In genomic region chr6:7671581-7671980, GRCh38 we compare ENCODE assay signal across 21 cellular contexts. TPM values are rescaled to one million over a fixed set of nuclear protein-coding genes. Genes with fewer than 3 reads are reported as not detected.
DNase-seq lines count a peak whose midpoint lies in the region; FAIRE-seq and TF ChIP-seq lines count a peak whose summit lies in the region.
"Had no signal": no experiment of that assay in that cellular context is flagged by ENCODE, and none has a peak within 500 bp of the region (broad histone marks: within the 10 kb centered on the region; RNA-seq: fewer than 3 reads in every experiment).

No MANE protein-coding gene starts in this region.

- H3K36me3 Mint-ChIP-seq in HFFc6 (ENCODE audit: low read depth) (no peaks in the 10 kb centered on the region), nephron (ENCODE audit: low read depth) (no peaks in the 10 kb centered on the region), neural progenitor cell (no peaks in the 10 kb centered on the region)

- no TSS peak for BruUV-seq in endothelial cell of umbilical vein (replicated peaks; lab: Mats Ljungman, UMichigan)

- H3K27me3 ChIP-seq in ACC112 (ENCODE audit: insufficient read depth, low read length): no peaks in the 10 kb centered on the region
- peaks cover 10 to 20% of the 10 kb centered on the region in 2 experiments for H3K27me3 ChIP-seq in endothelial cell of umbilical vein (ENCODE audit: control insufficient read depth in 2 of 2, insufficient read depth in 2 of 2, low read length in 2 of 2)
- peaks cover 5% of the 10 kb centered on the region for H3K27me3 ChIP-seq in neural progenitor cell
- peaks cover 0 to 33% (median 8%) of the 10 kb centered on the region in 45 donors for H3K27me3 ChIP-seq in dorsolateral prefrontal cortex
- H3K27me3 ChIP-seq: breast epithelium, MG63, uterus had no signal

- H3K27me3 Mint-ChIP-seq in HFFc6 (ENCODE audit: insufficient read depth) (peaks cover 4% of the 10 kb centered on the region), nephron (ENCODE audit: low read depth) (peaks cover 5% of the 10 kb centered on the region), neural progenitor cell (ENCODE audit: insufficient read depth, low read depth) (peaks cover 2% of the 10 kb centered on the region)

- H3K27ac ChIP-seq in ACC112 (ENCODE audit: low read depth, low read length) (peak overlapping the region; percentile 93), endothelial cell of umbilical vein (ENCODE audit: insufficient read depth, low read depth, low read length) (no peak overlapping the region), neural progenitor cell (no peak overlapping the region), dorsolateral prefrontal cortex (no peak overlapping the region)
- H3K27ac ChIP-seq: psoas muscle, uterus had no signal

- no peaks in the 10 kb centered on the region for H3K9me1 ChIP-seq in endothelial cell of umbilical vein (replicated peaks; ENCODE audit: control insufficient read depth, extremely low read depth, insufficient read depth, low read length)

- H3K4me2 ChIP-seq in endothelial cell of umbilical vein (ENCODE audit: insufficient read depth, low read length) (no peak overlapping the region), neural progenitor cell (no peak overlapping the region)

- TF ChIP-seq CTCF in HFFc6 (IDR thresholded peaks at IDR 0.05) (no peak), endothelial cell of umbilical vein (IDR thresholded peaks at IDR 0.05; ENCODE audit: extremely low read depth in 1 of 2, insufficient read depth in 1 of 2, low read depth in 1 of 2, low read length in 2 of 2) (no peak), nephron (IDR thresholded peaks at IDR 0.05; ENCODE audit: unreplicated experiment in 3 of 3) (no peak), neural progenitor cell (IDR thresholded peaks at IDR 0.05) (no peak), dorsolateral prefrontal cortex (IDR thresholded peaks at IDR 0.05 in 54 of 56, conservative IDR thresholded peaks at IDR 0.05 in 2 of 56; ENCODE audit: low read depth in 1 of 56, partially characterized antibody in 56 of 56) (no peak)

- H3K4me1 Mint-ChIP-seq in HFFc6 (ENCODE audit: low read depth) (peaks cover 33% of the 10 kb centered on the region), nephron (peaks cover 36% of the 10 kb centered on the region), neural progenitor cell (peaks cover 6% of the 10 kb centered on the region)
- H3K4me1 Mint-ChIP-seq: activated CD4-positive, alpha-beta T cell treated with anti-CD3 and anti-CD28 coated beads, Interleukin-2, amount 10 ng/mL, durations not matched to agents 7 days and 5 days; activated naive CD8-positive, alpha-beta T cell treated with anti-CD3 and anti-CD28 coated beads, Interleukin-2, amount 50 U/mL, for 24 hours; T-helper 17 cell had no signal

- H3K9me3 Mint-ChIP-seq in HFFc6 (no peaks in the 10 kb centered on the region), nephron (no peaks in the 10 kb centered on the region), neural progenitor cell (no peaks in the 10 kb centered on the region)
- H3K9me3 Mint-ChIP-seq: activated CD4-positive, alpha-beta T cell treated with anti-CD3 and anti-CD28 coated beads, Interleukin-2, amount 10 ng/mL, durations not matched to agents 7 days and 5 days; activated naive CD8-positive, alpha-beta T cell treated with anti-CD3 and anti-CD28 coated beads, Interleukin-2, amount 50 U/mL, for 24 hours; dendritic cell treated with granulocyte-macrophage colony-stimulating factor and Interleukin-4, amounts not matched to agents 40 ng/mL and 50 ng/mL, for 4 days; nephron progenitor cell had no signal

- peak; percentile 33 for FAIRE-seq in endothelial cell of umbilical vein (lab: Jason Lieb, UNC)

- dilution Hi-C loops in endothelial cell of umbilical vein (cut with MboI; ENCODE audit: extremely low pct_ligation_motif_present, low sequenced_read_pairs): no loop called here

- H3K79me2 ChIP-seq in ACC112 (ENCODE audit: control insufficient read depth, insufficient read depth, low read length, unreplicated experiment): no peaks in the 10 kb centered on the region
- H3K79me2 ChIP-seq in endothelial cell of umbilical vein (ENCODE audit: control insufficient read depth, insufficient read depth, low read length): no peaks in the 10 kb centered on the region
- H3K79me2 ChIP-seq in neural progenitor cell (ENCODE audit: low read depth): no peaks in the 10 kb centered on the region

- H3K4me3 Mint-ChIP-seq in HFFc6 (no peak overlapping the region), nephron (no peak overlapping the region), neural progenitor cell (no peak overlapping the region)
- H3K4me3 Mint-ChIP-seq: activated CD4-positive, alpha-beta T cell treated with anti-CD3 and anti-CD28 coated beads, Interleukin-2, amount 10 ng/mL, durations not matched to agents 7 days and 5 days; activated naive CD8-positive, alpha-beta T cell treated with anti-CD3 and anti-CD28 coated beads, Interleukin-2, amount 50 U/mL, for 24 hours; dendritic cell treated with granulocyte-macrophage colony-stimulating factor and Interleukin-4, amounts not matched to agents 40 ng/mL and 50 ng/mL, for 4 days; nephron progenitor cell; T-helper 17 cell had no signal

- CTCF ChIA-PET in endothelial cell of umbilical vein (lab: Charles Lee): interaction anchor here (0.5 to 1.1 kb wide), 3 partner anchors 41 to 396 kb away, joined by 3 to 4 read pairs (median 3); no protein-coding TSS in a partner anchor

- no peaks in the 10 kb centered on the region for H3K9me3 ChIP-seq in endothelial cell of umbilical vein (replicated peaks; ENCODE audit: control insufficient read depth, insufficient read depth, low read length)
- H3K9me3 ChIP-seq in neural progenitor cell (ENCODE audit: low read depth): no peaks in the 10 kb centered on the region
- H3K9me3 ChIP-seq: breast epithelium, MG63, psoas muscle, uterus had no signal

- no peak for TF ChIP-seq POLR2A in endothelial cell of umbilical vein (IDR thresholded peaks at IDR 0.05; ENCODE audit: low read depth, low read length)

- peak overlapping the region; percentile 60; the same call in 1 of the 2 replicates for H3K27ac Mint-ChIP-seq in HFFc6
- peak overlapping the region; percentile 1 to 82 (median 74) for H3K27ac Mint-ChIP-seq in nephron
- H3K27ac Mint-ChIP-seq in neural progenitor cell: no peak overlapping the region
- H3K27ac Mint-ChIP-seq: activated CD4-positive, alpha-beta T cell treated with anti-CD3 and anti-CD28 coated beads, Interleukin-2, amount 10 ng/mL, durations not matched to agents 7 days and 5 days; activated naive CD8-positive, alpha-beta T cell treated with anti-CD3 and anti-CD28 coated beads, Interleukin-2, amount 50 U/mL, for 24 hours; dendritic cell treated with granulocyte-macrophage colony-stimulating factor and Interleukin-4, amounts not matched to agents 40 ng/mL and 50 ng/mL, for 4 days; nephron progenitor cell; T-helper 17 cell had no signal

- intact Hi-C loops in endothelial cell of umbilical vein (cut with micrococcal nuclease) (no loop called here), dorsolateral prefrontal cortex (cut with DNase I) (no loop called here)

- DNase-seq in HFFc6 (no peak), endothelial cell of umbilical vein (ENCODE audit: low read depth, low spot score) (no peak), neural progenitor cell (ENCODE audit: low spot score) (no peak), NCI-H1092 (lab: John Stamatoyannopoulos, UW) (no peak), dorsolateral prefrontal cortex (no peak)
- DNase-seq in stimulated activated CD4-positive, alpha-beta T cell treated with anti-CD3 and anti-CD28 coated beads, Interleukin-4, amount 100 ng/mL, for 1 hour: no peak
- DNase-seq: activated CD4-positive, alpha-beta T cell treated with anti-CD3 and anti-CD28 coated beads, Interleukin-2, amount 10 ng/mL, durations not matched to agents 7 days and 5 days; activated naive CD8-positive, alpha-beta T cell treated with anti-CD3 and anti-CD28 coated beads, Interleukin-2, amount 50 U/mL, for 24 hours; left cardiac atrium; MG63; NCI-H69; nephron progenitor cell; psoas muscle; stimulated activated CD4-positive, alpha-beta T cell treated with anti-CD3 and anti-CD28 coated beads, Interleukin-12 subunit alpha, Interleukin-12 subunit beta, amount 100 ng/mL, for 4 hours; stimulated activated CD8-positive, alpha-beta memory T cell treated with anti-CD3 and anti-CD28 coated beads, Interleukin-4, amount 100 ng/mL, for 48 hours; T-helper 17 cell; uterus had no signal

- H4K20me1 ChIP-seq in endothelial cell of umbilical vein (replicated peaks; ENCODE audit: control insufficient read depth, extremely low read depth, insufficient read depth, low read length) (no peaks in the 10 kb centered on the region), neural progenitor cell (ENCODE audit: low read depth) (no peaks in the 10 kb centered on the region)

- peak overlapping the region; percentile 56 for H3K4me3 ChIP-seq in ACC112 (ENCODE audit: low read depth, low read length)
- H3K4me3 ChIP-seq in endothelial cell of umbilical vein (replicated peaks in 1 of 3; ENCODE audit: insufficient read depth in 1 of 3, low read depth in 1 of 3, low read length in 3 of 3): no peak overlapping the region
- no peak overlapping the region for H3K4me3 ChIP-seq in neural progenitor cell
- H3K4me3 ChIP-seq in dorsolateral prefrontal cortex: no peak overlapping the region
- H3K4me3 ChIP-seq: MG63, psoas muscle, uterus had no signal

- H3K36me3 ChIP-seq in ACC112 (ENCODE audit: insufficient read depth, low read length) (no peaks in the 10 kb centered on the region), endothelial cell of umbilical vein (ENCODE audit: control insufficient read depth in 2 of 2, extremely low read depth in 1 of 2, insufficient read depth in 2 of 2, low read length in 2 of 2) (no peaks in the 10 kb centered on the region), neural progenitor cell (no peaks in the 10 kb centered on the region)
- H3K36me3 ChIP-seq: breast epithelium, MG63, uterus had no signal

- POLR2A ChIA-PET in endothelial cell of umbilical vein (lab: Charles Lee): no interaction called here

- H3K4me1 ChIP-seq in ACC112 (ENCODE audit: control insufficient read depth, insufficient read depth, low read length, unreplicated experiment) (peaks cover 34% of the 10 kb centered on the region), endothelial cell of umbilical vein (ENCODE audit: control insufficient read depth, extremely low read depth, insufficient read depth, low read length) (peaks cover 3% of the 10 kb centered on the region), neural progenitor cell (no peaks in the 10 kb centered on the region)
- H3K4me1 ChIP-seq: psoas muscle, uterus had no signal

- no peaks in the 10 kb centered on the region for H3F3A ChIP-seq in neural progenitor cell (ENCODE audit: low read depth)

- no peak overlapping the region for H3K9ac ChIP-seq in endothelial cell of umbilical vein (replicated peaks; ENCODE audit: extremely low read depth, insufficient read depth, low read length)
- no peak overlapping the region for H3K9ac ChIP-seq in neural progenitor cell

- H2AFZ ChIP-seq in ACC112 (ENCODE audit: low read length, unreplicated experiment) (peak overlapping the region; percentile 62), endothelial cell of umbilical vein (ENCODE audit: low read depth, low read length) (no peak overlapping the region), neural progenitor cell (replicated peaks) (no peak overlapping the region)

RNA-seq across cellular contexts. Expression of gene BMP6, which starts 54.3 kb away (rescaled TPM):
- total RNA-seq in HFFc6 (2021; fragmentation: NEBNext Ultra II Directional; extraction: Animal tissue kit (Norgen Biotek cat#: 25700)): under 1 TPM in 5 of 6 experiments, not detected in 1; 0.05 to 0.43 (median 0.11) TPM
- total RNA-seq in endothelial cell of umbilical vein (221 and 234 TPM in 2 replicates), neural progenitor cell (ENCODE audit: low replicate concordance) (0.37 and 0.41 TPM in 2 replicates), dorsolateral prefrontal cortex (10 to 100 TPM in 6 of 120 experiments, 1 to 10 TPM in 113, under 1 TPM in 1; 0.64 to 18.3 (median 4.1) TPM)
- 276 and 285 TPM in 2 replicates for polyA plus RNA-seq in endothelial cell of umbilical vein
- polyA plus RNA-seq in endothelial cell of umbilical vein (2011; cell fraction: cytosol; rRNA removed): 243 and 254 TPM in 2 replicates
- 202 and 209 TPM in 2 replicates for polyA plus RNA-seq in endothelial cell of umbilical vein (2011; cell fraction: nucleus; rRNA removed)
- polyA plus RNA-seq in endothelial cell of umbilical vein (2012): 157 and 189 TPM in 2 replicates
- 432 and 438 TPM in 2 replicates for polyA minus RNA-seq in endothelial cell of umbilical vein
- 42.2 TPM for polyA minus RNA-seq in endothelial cell of umbilical vein (2011; cell fraction: cytosol; rRNA and poly(A)+ RNA removed)
- polyA minus RNA-seq in endothelial cell of umbilical vein (2011; cell fraction: nucleus; rRNA and poly(A)+ RNA removed): 249 and 278 TPM in 2 replicates
- total RNA-seq: activated CD4-positive, alpha-beta T cell treated with anti-CD3 and anti-CD28 coated beads, Interleukin-2, amount 10 ng/mL, durations not matched to agents 7 days and 5 days had no signal

Comparison
In these comparisons a context has a peak if more than half of its experiments do, and no peak if none do; other contexts are left out.
1. RNA of gene BMP6, which starts 54.3 kb away (total RNA-seq): 221 to 234 TPM in endothelial cell of umbilical vein; 0.64 to 18.3 TPM in dorsolateral prefrontal cortex, 0.37 to 0.41 TPM in neural progenitor cell and 0.05 to 0.43 TPM in HFFc6; every median in the first group is over 10 times any median in the second.